ENCODE assay signal across 1 cellular context in the genomic region with DNA sequence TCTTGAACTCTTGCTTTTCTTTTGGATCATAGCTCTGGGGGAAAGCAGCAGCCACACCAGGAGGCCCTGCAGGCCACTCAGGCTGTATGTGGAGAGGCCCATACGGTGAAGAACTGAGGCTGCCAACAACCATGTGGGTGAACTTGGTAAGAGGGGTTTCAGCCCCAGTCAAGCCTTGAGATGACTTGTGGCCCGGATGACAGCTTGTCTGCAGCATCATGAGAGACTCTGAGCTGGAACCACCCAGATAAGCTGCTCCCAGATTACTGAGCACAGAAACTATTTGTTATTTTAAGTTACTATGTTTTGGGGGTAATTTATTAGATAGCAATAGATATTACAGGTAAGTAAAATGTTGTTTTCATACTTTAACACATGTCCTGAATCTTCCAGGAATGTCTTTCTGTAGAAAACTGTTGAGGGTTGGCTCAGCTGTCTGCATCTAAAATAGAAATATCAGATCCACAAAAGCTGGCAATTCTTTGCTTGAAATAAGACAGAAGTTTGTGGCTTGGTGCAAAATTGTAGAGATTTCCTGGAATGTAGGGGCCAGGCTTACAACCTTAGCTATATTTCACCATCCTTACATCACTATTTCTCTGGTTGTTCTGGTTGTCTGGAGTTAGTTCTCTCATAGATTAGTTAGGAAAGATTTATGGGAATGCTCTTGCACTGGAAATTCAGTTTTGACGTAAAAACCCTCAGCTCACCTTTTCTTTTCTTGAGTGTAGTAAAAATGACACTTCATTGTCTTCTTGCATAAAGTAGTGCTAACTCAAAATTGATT.
TF ChIP-seq lines count a peak whose summit lies in the region.

No MANE protein-coding gene starts in this region.

TF ChIP-seq in IMR-90, 13 proteins besides CTCF, POLR2A, EP300 and RAD21:
- TF ChIP-seq CEBPB (IDR thresholded peaks at IDR 0.05; ENCODE audit: low read depth, low read length) (peak; percentile 44; the same call in 1 of the 2 replicates), NFE2L2 (IDR thresholded peaks at IDR 0.05; ENCODE audit: low read depth, low read length) (no peak)
